Comparison of ENCODE assay signal across 1 cellular context in the genomic region with DNA sequence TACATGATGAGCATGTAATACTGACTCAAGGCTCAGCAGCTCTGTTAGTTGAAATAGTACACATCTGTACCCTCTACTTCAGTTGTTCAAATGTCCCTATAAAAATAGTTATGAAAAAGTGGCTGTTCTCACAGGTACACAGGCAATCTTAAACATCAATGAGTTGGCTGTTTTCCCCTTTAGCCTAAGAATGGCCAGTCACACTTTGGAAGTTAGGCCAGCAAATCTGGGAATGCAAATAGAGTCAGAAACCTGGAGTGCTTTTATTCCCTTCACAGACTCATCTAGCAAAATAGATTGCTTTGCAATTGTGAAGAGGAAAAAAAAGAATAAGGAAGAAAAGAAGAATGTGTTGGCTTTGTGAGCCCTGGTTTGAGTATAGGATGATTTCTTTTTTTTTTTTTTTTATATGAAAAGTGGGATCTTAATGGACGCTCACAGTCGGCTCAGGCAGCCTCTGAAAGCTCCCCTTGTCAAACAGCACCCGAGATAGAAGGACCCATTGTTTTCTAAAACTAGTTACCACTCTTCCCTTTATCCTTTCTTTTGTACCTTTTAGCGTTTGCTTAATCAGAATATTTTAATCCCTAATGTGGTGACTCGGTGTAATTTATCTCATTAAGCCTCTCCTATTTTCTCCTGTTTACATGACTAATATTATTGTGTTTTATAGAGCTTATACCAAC.
TF ChIP-seq lines count a peak whose summit lies in the region.

No MANE protein-coding gene starts in this region.

TF ChIP-seq in WTC11, 78 proteins besides CTCF, POLR2A, EP300 and RAD21 (continued from another document):
- TF ChIP-seq ATF6 (CRISPR knock-in tag; IDR thresholded peaks at IDR 0.05) (no peak), USF2 (CRISPR knock-in tag; IDR thresholded peaks at IDR 0.05) (no peak), JAZF1 (CRISPR knock-in tag; IDR thresholded peaks at IDR 0.05) (no peak), GRHL2 (CRISPR knock-in tag; IDR thresholded peaks at IDR 0.05; ENCODE audit: insufficient replicate concordance, severe bottlenecking) (no peak)
- TF ChIP-seq, protein P1, sequence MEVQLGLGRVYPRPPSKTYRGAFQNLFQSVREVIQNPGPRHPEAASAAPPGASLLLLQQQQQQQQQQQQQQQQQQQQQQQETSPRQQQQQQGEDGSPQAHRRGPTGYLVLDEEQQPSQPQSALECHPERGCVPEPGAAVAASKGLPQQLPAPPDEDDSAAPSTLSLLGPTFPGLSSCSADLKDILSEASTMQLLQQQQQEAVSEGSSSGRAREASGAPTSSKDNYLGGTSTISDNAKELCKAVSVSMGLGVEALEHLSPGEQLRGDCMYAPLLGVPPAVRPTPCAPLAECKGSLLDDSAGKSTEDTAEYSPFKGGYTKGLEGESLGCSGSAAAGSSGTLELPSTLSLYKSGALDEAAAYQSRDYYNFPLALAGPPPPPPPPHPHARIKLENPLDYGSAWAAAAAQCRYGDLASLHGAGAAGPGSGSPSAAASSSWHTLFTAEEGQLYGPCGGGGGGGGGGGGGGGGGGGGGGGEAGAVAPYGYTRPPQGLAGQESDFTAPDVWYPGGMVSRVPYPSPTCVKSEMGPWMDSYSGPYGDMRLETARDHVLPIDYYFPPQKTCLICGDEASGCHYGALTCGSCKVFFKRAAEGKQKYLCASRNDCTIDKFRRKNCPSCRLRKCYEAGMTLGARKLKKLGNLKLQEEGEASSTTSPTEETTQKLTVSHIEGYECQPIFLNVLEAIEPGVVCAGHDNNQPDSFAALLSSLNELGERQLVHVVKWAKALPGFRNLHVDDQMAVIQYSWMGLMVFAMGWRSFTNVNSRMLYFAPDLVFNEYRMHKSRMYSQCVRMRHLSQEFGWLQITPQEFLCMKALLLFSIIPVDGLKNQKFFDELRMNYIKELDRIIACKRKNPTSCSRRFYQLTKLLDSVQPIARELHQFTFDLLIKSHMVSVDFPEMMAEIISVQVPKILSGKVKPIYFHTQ (CRISPR knock-in tag; IDR thresholded peaks at IDR 0.05) = no peak
